Comparison of ENCODE assay signal across 29 cellular contexts in the genomic region with DNA sequence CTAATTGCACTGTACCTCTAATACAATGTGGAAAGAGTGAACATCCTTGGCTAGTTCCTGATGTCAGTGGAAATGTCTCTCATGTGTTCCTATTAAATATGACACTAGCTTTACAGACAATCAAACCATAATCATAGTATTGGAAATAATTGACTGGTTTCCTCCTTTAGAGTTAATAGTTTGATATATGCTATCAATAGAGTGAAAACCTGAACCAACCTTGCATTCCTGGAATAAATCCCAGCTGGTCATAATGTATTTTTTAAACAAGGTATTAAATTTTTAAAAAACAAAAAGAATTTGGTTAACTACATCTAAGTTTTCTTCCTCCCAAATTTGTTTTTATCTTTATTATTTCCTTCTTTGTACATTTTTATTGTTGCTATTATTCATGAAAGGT.
"Had no signal": no experiment of that assay in that cellular context is flagged by ENCODE, and none has a peak within 500 bp of the region (broad histone marks: within the 10 kb centered on the region; RNA-seq: fewer than 3 reads in every experiment).

No MANE protein-coding gene starts in this region.

- DNase-seq: left colon; left lung; lower lobe of right lung; mammary epithelial cell; mesenchymal stem cell; naive thymus-derived CD8-positive, alpha-beta T cell; nucleus accumbens; pancreas; posterior cingulate gyrus; retina; right cardiac atrium; stimulated activated CD4-positive, alpha-beta T cell treated with anti-CD3 and anti-CD28 coated beads, Interleukin-12 subunit alpha, Interleukin-12 subunit beta, amount 100 ng/mL, for 4 hours; stimulated activated CD4-positive, alpha-beta T cell treated with anti-CD3 and anti-CD28 coated beads, Interleukin-15, amount 100 ng/mL, for 24 hours; stimulated activated CD4-positive, alpha-beta T cell treated with anti-CD3 and anti-CD28 coated beads, Interleukin-2, amount 100 ng/mL, for 24 hours; stimulated activated CD4-positive, alpha-beta T cell treated with anti-CD3 and anti-CD28 coated beads, Interleukin-4, amount 100 ng/mL, for 1 hour; stimulated activated naive B cell treated with anti-CD40 and anti-IgM and Interleukin-4, amounts not matched to agents 10 μg/mL and 1 μg/mL and 100 μg/mL, for 72 hours; tibial artery; trophoblast cell; upper lobe of right lung had no signal

- ATAC-seq: left colon; left lung; lower lobe of right lung; naive thymus-derived CD8-positive, alpha-beta T cell; pancreas; right cardiac atrium; sciatic nerve; stimulated activated naive B cell treated with anti-CD40 and anti-IgM and Interleukin-4, amounts not matched to agents 10 μg/mL and 1 μg/mL and 100 μg/mL, for 72 hours; upper lobe of right lung had no signal

- H3K36me3 ChIP-seq: left lung, pancreas, prostate gland, thoracic aorta, upper lobe of right lung had no signal

- H3K27me3 ChIP-seq: left lung, pancreas, suprapubic skin, tibial artery, upper lobe of right lung had no signal

- H3K4me1 ChIP-seq: left lung, upper lobe of right lung had no signal

- H3K27me3 Mint-ChIP-seq: naive thymus-derived CD8-positive, alpha-beta T cell; stimulated activated naive B cell treated with anti-CD40 and anti-IgM and Interleukin-4, amounts not matched to agents 10 μg/mL and 1 μg/mL and 100 μg/mL, for 72 hours; stimulated activated naive CD8-positive, alpha-beta T cell treated with anti-CD3 and anti-CD28 coated beads, Interleukin-15, Interleukin-2, amounts not matched to agents 100 ng/mL and 50 ng/mL, for 24 hours had no signal

- H3K27ac ChIP-seq: left lung, lower lobe of right lung, pancreas, prostate gland, skin epidermis, suprapubic skin, thoracic aorta, tibial artery, upper lobe of right lung had no signal

- H3K27ac Mint-ChIP-seq: naive thymus-derived CD8-positive, alpha-beta T cell; stimulated activated naive B cell treated with anti-CD40 and anti-IgM and Interleukin-4, amounts not matched to agents 10 μg/mL and 1 μg/mL and 100 μg/mL, for 72 hours; stimulated activated naive CD8-positive, alpha-beta T cell treated with anti-CD3 and anti-CD28 coated beads, Interleukin-15, Interleukin-2, amounts not matched to agents 100 ng/mL and 50 ng/mL, for 24 hours had no signal

- H3K9me3 Mint-ChIP-seq: stimulated activated naive CD8-positive, alpha-beta T cell treated with anti-CD3 and anti-CD28 coated beads, Interleukin-15, Interleukin-2, amounts not matched to agents 100 ng/mL and 50 ng/mL, for 24 hours had no signal

- H3K4me3 ChIP-seq: left lung, lower lobe of right lung, pancreas, prostate gland, skin epidermis, suprapubic skin, thoracic aorta, tibial artery, upper lobe of right lung had no signal

- H3K9me3 ChIP-seq: left lung, lower lobe of right lung, pancreas, prostate gland, suprapubic skin, thoracic aorta, tibial artery, upper lobe of right lung had no signal

- FAIRE-seq: keratinocyte, pancreas, urothelium cell line had no signal

- H3K4me3 Mint-ChIP-seq: naive thymus-derived CD8-positive, alpha-beta T cell; nephron; neural crest cell; stimulated activated naive B cell treated with anti-CD40 and anti-IgM and Interleukin-4, amounts not matched to agents 10 μg/mL and 1 μg/mL and 100 μg/mL, for 72 hours; stimulated activated naive CD8-positive, alpha-beta T cell treated with anti-CD3 and anti-CD28 coated beads, Interleukin-15, Interleukin-2, amounts not matched to agents 100 ng/mL and 50 ng/mL, for 24 hours had no signal
